1 cellular context compared by ENCODE assay signal in the genomic region with DNA sequence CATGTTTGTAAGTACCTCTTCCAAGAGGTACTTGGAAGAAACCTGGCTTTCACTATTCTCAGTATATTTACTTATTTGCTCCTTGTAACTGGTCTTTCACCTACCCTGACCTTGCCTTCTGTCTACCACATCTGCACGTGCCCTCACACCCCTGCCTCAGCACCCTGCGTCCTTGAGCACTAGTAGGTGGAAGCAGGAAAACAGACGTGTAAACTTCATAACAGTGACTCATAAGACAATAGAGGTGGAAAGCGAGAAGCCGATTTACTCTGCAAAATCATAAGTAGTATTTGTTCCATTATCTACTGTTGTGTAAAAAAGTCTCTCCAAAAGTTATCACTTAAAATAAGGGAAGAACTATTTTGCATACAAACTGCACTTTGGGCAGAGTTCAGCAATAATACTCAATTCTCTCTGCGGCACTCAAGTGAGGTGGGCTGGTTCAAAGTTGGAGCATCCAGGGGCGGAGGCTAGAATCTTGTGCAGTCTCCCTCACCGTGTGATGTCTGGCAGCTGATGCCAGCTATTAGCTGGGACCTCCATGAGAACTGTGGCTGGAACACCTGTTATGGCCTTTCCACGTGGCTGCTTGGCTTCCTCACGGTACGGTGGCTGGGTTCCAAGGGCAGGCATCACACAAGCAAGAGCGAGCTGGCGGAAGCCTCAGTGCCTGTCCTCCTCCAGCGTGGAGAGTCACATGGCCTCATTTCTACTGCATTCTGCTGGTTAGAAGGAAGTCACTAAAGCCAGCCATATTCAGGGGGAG.
TF ChIP-seq lines count a peak whose summit lies in the region.

No MANE protein-coding gene starts in this region.

TF ChIP-seq in SK-N-SH, 30 proteins besides CTCF, POLR2A, EP300 and RAD21 (continued from another document):
- TF ChIP-seq, protein P1, sequence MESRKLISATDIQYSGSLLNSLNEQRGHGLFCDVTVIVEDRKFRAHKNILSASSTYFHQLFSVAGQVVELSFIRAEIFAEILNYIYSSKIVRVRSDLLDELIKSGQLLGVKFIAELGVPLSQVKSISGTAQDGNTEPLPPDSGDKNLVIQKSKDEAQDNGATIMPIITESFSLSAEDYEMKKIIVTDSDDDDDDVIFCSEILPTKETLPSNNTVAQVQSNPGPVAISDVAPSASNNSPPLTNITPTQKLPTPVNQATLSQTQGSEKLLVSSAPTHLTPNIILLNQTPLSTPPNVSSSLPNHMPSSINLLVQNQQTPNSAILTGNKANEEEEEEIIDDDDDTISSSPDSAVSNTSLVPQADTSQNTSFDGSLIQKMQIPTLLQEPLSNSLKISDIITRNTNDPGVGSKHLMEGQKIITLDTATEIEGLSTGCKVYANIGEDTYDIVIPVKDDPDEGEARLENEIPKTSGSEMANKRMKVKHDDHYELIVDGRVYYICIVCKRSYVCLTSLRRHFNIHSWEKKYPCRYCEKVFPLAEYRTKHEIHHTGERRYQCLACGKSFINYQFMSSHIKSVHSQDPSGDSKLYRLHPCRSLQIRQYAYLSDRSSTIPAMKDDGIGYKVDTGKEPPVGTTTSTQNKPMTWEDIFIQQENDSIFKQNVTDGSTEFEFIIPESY (IDR thresholded peaks at IDR 0.05; ENCODE audit: borderline replicate concordance, low read depth), result no peak
- TF ChIP-seq GABPA (IDR thresholded peaks at IDR 0.05; ENCODE audit: low read depth) (no peak), ELF1 (IDR thresholded peaks at IDR 0.05) (no peak), MEF2A (IDR thresholded peaks at IDR 0.05; ENCODE audit: borderline replicate concordance, low read depth) (no peak), TAF1 (IDR thresholded peaks at IDR 0.05; ENCODE audit: borderline replicate concordance, low read depth, low read length) (no peak), POLR2AphosphoS5 (IDR thresholded peaks at IDR 0.05; ENCODE audit: low read depth, low read length) (no peak), FOSL2 (IDR thresholded peaks at IDR 0.05; ENCODE audit: borderline replicate concordance, low read depth) (no peak), EZH2phosphoT487 (IDR thresholded peaks at IDR 0.05; ENCODE audit: borderline replicate concordance, low read depth) (no peak), SMC3 (IDR thresholded peaks at IDR 0.05; ENCODE audit: low read depth, low read length) (no peak), SIN3A (IDR thresholded peaks at IDR 0.05; ENCODE audit: borderline replicate concordance, low read depth, low read length) (no peak), CHD2 (IDR thresholded peaks at IDR 0.05; ENCODE audit: low read length, partially characterized antibody) (no peak), TEAD4 (IDR thresholded peaks at IDR 0.05; ENCODE audit: borderline replicate concordance, insufficient read depth) (no peak), YY1 (IDR thresholded peaks at IDR 0.05; ENCODE audit: low read depth) (no peak), MXI1 (IDR thresholded peaks at IDR 0.05; ENCODE audit: low read depth, low read length) (peak; percentile 88), FOXM1 (IDR thresholded peaks at IDR 0.05; ENCODE audit: low read depth) (no peak)
- TF ChIP-seq, protein P2, sequence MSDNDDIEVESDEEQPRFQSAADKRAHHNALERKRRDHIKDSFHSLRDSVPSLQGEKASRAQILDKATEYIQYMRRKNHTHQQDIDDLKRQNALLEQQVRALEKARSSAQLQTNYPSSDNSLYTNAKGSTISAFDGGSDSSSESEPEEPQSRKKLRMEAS (IDR thresholded peaks at IDR 0.05; ENCODE audit: low read depth), result peak; percentile 66
- TF ChIP-seq, protein P3, sequence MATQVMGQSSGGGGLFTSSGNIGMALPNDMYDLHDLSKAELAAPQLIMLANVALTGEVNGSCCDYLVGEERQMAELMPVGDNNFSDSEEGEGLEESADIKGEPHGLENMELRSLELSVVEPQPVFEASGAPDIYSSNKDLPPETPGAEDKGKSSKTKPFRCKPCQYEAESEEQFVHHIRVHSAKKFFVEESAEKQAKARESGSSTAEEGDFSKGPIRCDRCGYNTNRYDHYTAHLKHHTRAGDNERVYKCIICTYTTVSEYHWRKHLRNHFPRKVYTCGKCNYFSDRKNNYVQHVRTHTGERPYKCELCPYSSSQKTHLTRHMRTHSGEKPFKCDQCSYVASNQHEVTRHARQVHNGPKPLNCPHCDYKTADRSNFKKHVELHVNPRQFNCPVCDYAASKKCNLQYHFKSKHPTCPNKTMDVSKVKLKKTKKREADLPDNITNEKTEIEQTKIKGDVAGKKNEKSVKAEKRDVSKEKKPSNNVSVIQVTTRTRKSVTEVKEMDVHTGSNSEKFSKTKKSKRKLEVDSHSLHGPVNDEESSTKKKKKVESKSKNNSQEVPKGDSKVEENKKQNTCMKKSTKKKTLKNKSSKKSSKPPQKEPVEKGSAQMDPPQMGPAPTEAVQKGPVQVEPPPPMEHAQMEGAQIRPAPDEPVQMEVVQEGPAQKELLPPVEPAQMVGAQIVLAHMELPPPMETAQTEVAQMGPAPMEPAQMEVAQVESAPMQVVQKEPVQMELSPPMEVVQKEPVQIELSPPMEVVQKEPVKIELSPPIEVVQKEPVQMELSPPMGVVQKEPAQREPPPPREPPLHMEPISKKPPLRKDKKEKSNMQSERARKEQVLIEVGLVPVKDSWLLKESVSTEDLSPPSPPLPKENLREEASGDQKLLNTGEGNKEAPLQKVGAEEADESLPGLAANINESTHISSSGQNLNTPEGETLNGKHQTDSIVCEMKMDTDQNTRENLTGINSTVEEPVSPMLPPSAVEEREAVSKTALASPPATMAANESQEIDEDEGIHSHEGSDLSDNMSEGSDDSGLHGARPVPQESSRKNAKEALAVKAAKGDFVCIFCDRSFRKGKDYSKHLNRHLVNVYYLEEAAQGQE (IDR thresholded peaks at IDR 0.05; ENCODE audit: low read depth, low read length), result no peak
- TF ChIP-seq, protein P4, sequence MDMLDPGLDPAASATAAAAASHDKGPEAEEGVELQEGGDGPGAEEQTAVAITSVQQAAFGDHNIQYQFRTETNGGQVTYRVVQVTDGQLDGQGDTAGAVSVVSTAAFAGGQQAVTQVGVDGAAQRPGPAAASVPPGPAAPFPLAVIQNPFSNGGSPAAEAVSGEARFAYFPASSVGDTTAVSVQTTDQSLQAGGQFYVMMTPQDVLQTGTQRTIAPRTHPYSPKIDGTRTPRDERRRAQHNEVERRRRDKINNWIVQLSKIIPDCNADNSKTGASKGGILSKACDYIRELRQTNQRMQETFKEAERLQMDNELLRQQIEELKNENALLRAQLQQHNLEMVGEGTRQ (IDR thresholded peaks at IDR 0.05; ENCODE audit: borderline replicate concordance, low read depth, low read length), result no peak; the same call in 1 of the 2 replicates
- TF ChIP-seq, protein P5, sequence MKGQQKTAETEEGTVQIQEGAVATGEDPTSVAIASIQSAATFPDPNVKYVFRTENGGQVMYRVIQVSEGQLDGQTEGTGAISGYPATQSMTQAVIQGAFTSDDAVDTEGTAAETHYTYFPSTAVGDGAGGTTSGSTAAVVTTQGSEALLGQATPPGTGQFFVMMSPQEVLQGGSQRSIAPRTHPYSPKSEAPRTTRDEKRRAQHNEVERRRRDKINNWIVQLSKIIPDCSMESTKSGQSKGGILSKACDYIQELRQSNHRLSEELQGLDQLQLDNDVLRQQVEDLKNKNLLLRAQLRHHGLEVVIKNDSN (IDR thresholded peaks at IDR 0.05; ENCODE audit: borderline replicate concordance, low read depth), result peak; percentile 61; the same call in 1 of the 2 replicates
